ENCODE assay signal across 1 cellular context in the genomic region with DNA sequence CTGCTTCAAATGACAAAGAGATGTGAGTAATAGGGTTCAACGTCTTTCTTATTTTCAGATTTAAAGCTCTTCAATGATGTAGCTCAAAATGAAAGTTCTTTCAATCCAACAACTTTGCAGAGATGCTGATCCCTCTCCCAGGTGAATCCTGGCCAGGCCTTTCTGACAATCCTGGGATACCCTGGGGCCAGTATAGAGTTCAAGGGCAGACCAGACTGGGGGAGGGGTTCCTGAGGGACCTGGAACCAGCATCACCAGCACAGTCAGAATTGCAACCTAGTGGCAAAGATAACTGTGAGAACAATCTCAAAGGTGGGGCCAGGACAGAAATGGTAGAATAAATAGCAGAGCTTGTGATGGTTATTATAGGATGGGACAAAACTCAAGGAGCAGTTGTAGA.
A peak's percentile ranks its signal among the peaks of the same experiment; 100 is the strongest.
TF ChIP-seq lines count a peak whose summit lies in the region.

No MANE protein-coding gene starts in this region.

TF ChIP-seq in WTC11, 78 proteins besides CTCF, POLR2A, EP300 and RAD21 (continued from another document):
- TF ChIP-seq, protein P1, sequence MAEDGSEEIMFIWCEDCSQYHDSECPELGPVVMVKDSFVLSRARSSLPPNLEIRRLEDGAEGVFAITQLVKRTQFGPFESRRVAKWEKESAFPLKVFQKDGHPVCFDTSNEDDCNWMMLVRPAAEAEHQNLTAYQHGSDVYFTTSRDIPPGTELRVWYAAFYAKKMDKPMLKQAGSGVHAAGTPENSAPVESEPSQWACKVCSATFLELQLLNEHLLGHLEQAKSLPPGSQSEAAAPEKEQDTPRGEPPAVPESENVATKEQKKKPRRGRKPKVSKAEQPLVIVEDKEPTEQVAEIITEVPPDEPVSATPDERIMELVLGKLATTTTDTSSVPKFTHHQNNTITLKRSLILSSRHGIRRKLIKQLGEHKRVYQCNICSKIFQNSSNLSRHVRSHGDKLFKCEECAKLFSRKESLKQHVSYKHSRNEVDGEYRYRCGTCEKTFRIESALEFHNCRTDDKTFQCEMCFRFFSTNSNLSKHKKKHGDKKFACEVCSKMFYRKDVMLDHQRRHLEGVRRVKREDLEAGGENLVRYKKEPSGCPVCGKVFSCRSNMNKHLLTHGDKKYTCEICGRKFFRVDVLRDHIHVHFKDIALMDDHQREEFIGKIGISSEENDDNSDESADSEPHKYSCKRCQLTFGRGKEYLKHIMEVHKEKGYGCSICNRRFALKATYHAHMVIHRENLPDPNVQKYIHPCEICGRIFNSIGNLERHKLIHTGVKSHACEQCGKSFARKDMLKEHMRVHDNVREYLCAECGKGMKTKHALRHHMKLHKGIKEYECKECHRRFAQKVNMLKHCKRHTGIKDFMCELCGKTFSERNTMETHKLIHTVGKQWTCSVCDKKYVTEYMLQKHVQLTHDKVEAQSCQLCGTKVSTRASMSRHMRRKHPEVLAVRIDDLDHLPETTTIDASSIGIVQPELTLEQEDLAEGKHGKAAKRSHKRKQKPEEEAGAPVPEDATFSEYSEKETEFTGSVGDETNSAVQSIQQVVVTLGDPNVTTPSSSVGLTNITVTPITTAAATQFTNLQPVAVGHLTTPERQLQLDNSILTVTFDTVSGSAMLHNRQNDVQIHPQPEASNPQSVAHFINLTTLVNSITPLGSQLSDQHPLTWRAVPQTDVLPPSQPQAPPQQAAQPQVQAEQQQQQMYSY (CRISPR knock-in tag; IDR thresholded peaks at IDR 0.05) = peak; percentile 53
- TF ChIP-seq E2F5 (CRISPR knock-in tag; IDR thresholded peaks at IDR 0.05) = no peak
- TF ChIP-seq E2F1 (CRISPR knock-in tag; IDR thresholded peaks at IDR 0.05) = no peak
